ENCODE assay signal across 14 cellular contexts in genomic region chr11:2775083-2775625, GRCh38.
A peak's percentile ranks its signal among the peaks of the same experiment; 100 is the strongest.
DNase-seq lines count a peak whose midpoint lies in the region; ATAC-seq and TF ChIP-seq lines count a peak whose summit lies in the region.
"Had no signal": no experiment of that assay in that cellular context is flagged by ENCODE, and none has a peak within 500 bp of the region (broad histone marks: within the 10 kb centered on the region; RNA-seq: fewer than 3 reads in every experiment).

No MANE protein-coding gene starts in this region.

- H3K4me3 ChIP-seq in adrenal gland: no peak overlapping the region
- H3K4me3 ChIP-seq in neuronal stem cell (ENCODE audit: low read length in 2 of 2): no peak overlapping the region
- H3K4me3 ChIP-seq: GM23338, thoracic aorta had no signal

- ATAC-seq in GM21786 (IDR thresholded peaks at IDR 0.05; ENCODE audit: unreplicated experiment) (peak; percentile 34), GM18505 (IDR thresholded peaks at IDR 0.05; ENCODE audit: unreplicated experiment) (no peak)
- ATAC-seq in stimulated activated effector memory CD8-positive, alpha-beta T cell treated with anti-CD3 and anti-CD28 coated beads, Interleukin-12 subunit alpha, Interleukin-12 subunit beta, amount 100 ng/mL, for 72 hours: no peak
- ATAC-seq: GM23338 had no signal

- H3K36me3 ChIP-seq in adrenal gland (replicated peaks in 1 of 2): peaks cover 0 to 4% of the 10 kb centered on the region in 2 donors
- H3K36me3 ChIP-seq in neuronal stem cell (replicated peaks in 1 of 2; ENCODE audit: control insufficient read depth in 2 of 2, insufficient read depth in 2 of 2, low read length in 2 of 2): no peaks in the 10 kb centered on the region
- H3K36me3 ChIP-seq: thoracic aorta had no signal

- DNase-seq in NCI-H2029 (lab: John Stamatoyannopoulos, UW): peak; percentile 4
- DNase-seq in NCI-H2029 treated with DMSO at 0.1 percent for 48 hours (lab: John Stamatoyannopoulos, UW): no peak
- DNase-seq in adrenal gland: peak in 4 of 7 donors; percentile 11 to 53 (median 20)
- DNase-seq in neuronal stem cell (ENCODE audit: low spot score): no peak
- no peak for DNase-seq in stimulated activated effector memory CD8-positive, alpha-beta T cell treated with anti-CD3 and anti-CD28 coated beads, Interleukin-12 subunit alpha, Interleukin-12 subunit beta, amount 100 ng/mL, for 72 hours (ENCODE audit: low spot score in 2 of 2)
- DNase-seq in NCI-H187 treated with DMSO at 0.1 percent for 48 hours (lab: John Stamatoyannopoulos, UW): no peak
- DNase-seq: COR-L47, NCI-H1694, SW 1271 had no signal

- TF ChIP-seq CTCF in adrenal gland (IDR thresholded peaks at IDR 0.05): no peak

- H3K18ac ChIP-seq in neuronal stem cell (ENCODE audit: low read length): peak overlapping the region; percentile 41

- intact Hi-C loops in adrenal gland (cut with DNase I): no loop called here

- H3K27ac ChIP-seq in adrenal gland: peak overlapping the region in 2 of 5 donors; percentile 21 to 52
- H3K27ac ChIP-seq in neuronal stem cell (replicated peaks; ENCODE audit: low read length): no peak overlapping the region
- H3K27ac ChIP-seq: 22Rv1, thoracic aorta had no signal

- H3K9ac ChIP-seq in neuronal stem cell (ENCODE audit: low read depth, low read length, poor library complexity): no peak overlapping the region

- H3K9me3 ChIP-seq in adrenal gland (replicated peaks in 1 of 3) (no peaks in the 10 kb centered on the region), neuronal stem cell (replicated peaks in 1 of 2; ENCODE audit: control insufficient read depth in 2 of 2, insufficient read depth in 1 of 2, low read depth in 1 of 2, low read length in 2 of 2) (no peaks in the 10 kb centered on the region)
- H3K9me3 ChIP-seq: thoracic aorta had no signal

- WGBS in adrenal gland, 4 donors: 90 to 94% (median 92%) methylated on average over 2 to 5 of the region's 5 CpGs; no CpG with 5 or more reads in 1 of the 4 donors
- WGBS in neuronal stem cell (ENCODE audit: extremely low coverage in 2 of 2, insufficient read length in 2 of 2, insufficient replicate concordance in 1 of 2), 2 donors: no CpG with 5 or more reads among the region's 5 CpGs

- H3K23ac ChIP-seq in neuronal stem cell (ENCODE audit: low read depth, low read length, poor library complexity): no peak overlapping the region

- H3K4me1 ChIP-seq in adrenal gland (replicated peaks in 1 of 2): peaks cover 35 to 37% of the 10 kb centered on the region in 2 donors
- peaks cover 6 to 21% of the 10 kb centered on the region in 2 donors for H3K4me1 ChIP-seq in neuronal stem cell (ENCODE audit: control insufficient read depth in 2 of 2, insufficient read depth in 1 of 2, low read depth in 1 of 2, low read length in 2 of 2)

- peak overlapping the region; percentile 86 for H2AK5ac ChIP-seq in neuronal stem cell (ENCODE audit: low read depth, low read length)

- H3K14ac ChIP-seq in neuronal stem cell (ENCODE audit: low read length): peak overlapping the region; percentile 9

- H2BK12ac ChIP-seq in neuronal stem cell (ENCODE audit: low read length): no peak overlapping the region

- H3K79me1 ChIP-seq in neuronal stem cell (ENCODE audit: low read depth, low read length): no peaks in the 10 kb centered on the region

- H3K27me3 ChIP-seq in adrenal gland: no peaks in the 10 kb centered on the region
- peaks cover 0 to 65% (median 0%) of the 10 kb centered on the region in 3 experiments for H3K27me3 ChIP-seq in neuronal stem cell (ENCODE audit: control insufficient read depth in 3 of 3, insufficient read depth in 3 of 3, low read depth in 1 of 3, low read length in 3 of 3)

- H3K27ac Mint-ChIP-seq in stimulated activated effector memory CD8-positive, alpha-beta T cell treated with anti-CD3 and anti-CD28 coated beads, Interleukin-12 subunit alpha, Interleukin-12 subunit beta, amount 100 ng/mL, for 72 hours: no peak overlapping the region
- H3K27ac Mint-ChIP-seq: GM23338 had no signal

- H3K9me3 Mint-ChIP-seq in stimulated activated effector memory CD8-positive, alpha-beta T cell treated with anti-CD3 and anti-CD28 coated beads, Interleukin-12 subunit alpha, Interleukin-12 subunit beta, amount 100 ng/mL, for 72 hours: no peaks in the 10 kb centered on the region
- H3K9me3 Mint-ChIP-seq: GM23338 had no signal

- H2AFZ ChIP-seq in neuronal stem cell (ENCODE audit: low read length): no peak overlapping the region
- H2AFZ ChIP-seq: GM23338 had no signal

- no peak overlapping the region for H4K8ac ChIP-seq in neuronal stem cell (ENCODE audit: low read depth, low read length)

- H3K4me2 ChIP-seq in neuronal stem cell (ENCODE audit: insufficient read depth, low read length, poor library complexity, severe bottlenecking): no peak overlapping the region
- H3K4me2 ChIP-seq: GM23338 had no signal

- no peak overlapping the region for H4K91ac ChIP-seq in neuronal stem cell (ENCODE audit: low read depth, low read length, poor library complexity)

- TF ChIP-seq POLR2A in adrenal gland (IDR thresholded peaks at IDR 0.05): no peak
- no peak for TF ChIP-seq POLR2A in GM18505 (IDR thresholded peaks at IDR 0.05; ENCODE audit: borderline replicate concordance, extremely low read depth, insufficient read depth, insufficient read length)

- no peak overlapping the region for H3K4ac ChIP-seq in neuronal stem cell (ENCODE audit: low read length)

- H2BK5ac ChIP-seq in neuronal stem cell (ENCODE audit: low read length): peak overlapping the region; percentile 3

- H2BK15ac ChIP-seq in neuronal stem cell (ENCODE audit: low read length): peak overlapping the region; percentile 72

- H3K36me3 Mint-ChIP-seq in stimulated activated effector memory CD8-positive, alpha-beta T cell treated with anti-CD3 and anti-CD28 coated beads, Interleukin-12 subunit alpha, Interleukin-12 subunit beta, amount 100 ng/mL, for 72 hours: no peaks in the 10 kb centered on the region

- H2BK120ac ChIP-seq in neuronal stem cell (ENCODE audit: low read depth, low read length): peak overlapping the region; percentile 17

- no peak overlapping the region for H3K4me3 Mint-ChIP-seq in stimulated activated effector memory CD8-positive, alpha-beta T cell treated with anti-CD3 and anti-CD28 coated beads, Interleukin-12 subunit alpha, Interleukin-12 subunit beta, amount 100 ng/mL, for 72 hours
- H3K4me3 Mint-ChIP-seq: GM23338 had no signal

- H3K4me1 Mint-ChIP-seq in stimulated activated effector memory CD8-positive, alpha-beta T cell treated with anti-CD3 and anti-CD28 coated beads, Interleukin-12 subunit alpha, Interleukin-12 subunit beta, amount 100 ng/mL, for 72 hours: peaks cover 26% of the 10 kb centered on the region

Comparison
In these comparisons a context has a peak if more than half of its experiments do, and no peak if none do; other contexts are left out.
1. DNase-seq: peak in NCI-H2029 (single experiment) and adrenal gland (4 of 7); none in NCI-H2029 treated with DMSO at 0.1 percent for 48 hours (single experiment), neuronal stem cell (single experiment), stimulated activated effector memory CD8-positive, alpha-beta T cell treated with anti-CD3 and anti-CD28 coated beads, Interleukin-12 subunit alpha, Interleukin-12 subunit beta, amount 100 ng/mL, for 72 hours (0 of 2) and NCI-H187 treated with DMSO at 0.1 percent for 48 hours (single experiment).